21 cellular contexts compared by ENCODE assay signal in genomic region chr10:22442063-22442462, GRCh38.
"Had no signal": no experiment of that assay in that cellular context is flagged by ENCODE, and none has a peak within 500 bp of the region (broad histone marks: within the 10 kb centered on the region; RNA-seq: fewer than 3 reads in every experiment).

No MANE protein-coding gene starts in this region.

- H3K4me2 ChIP-seq: neural progenitor cell, smooth muscle cell had no signal

- H3K4me3 ChIP-seq: gastrocnemius medialis, lower lobe of right lung, neural progenitor cell, right lobe of liver, smooth muscle cell, thoracic aorta, transverse colon, vagina had no signal

- H3K9ac ChIP-seq: neural progenitor cell, parathyroid adenoma had no signal

- H3K27me3 ChIP-seq: gastrocnemius medialis, right lobe of liver, transverse colon, vagina had no signal

- H3K79me2 ChIP-seq: parathyroid adenoma had no signal

- DNase-seq: cortex of kidney; effector memory CD8-positive, alpha-beta T cell; erythroblast; gastrocnemius medialis; left ventricle myocardium superior; lower lobe of right lung; naive thymus-derived CD4-positive, alpha-beta T cell; right lobe of liver; stimulated activated CD4-positive, alpha-beta T cell treated with anti-CD3 and anti-CD28 coated beads, Interleukin-12 subunit alpha, Interleukin-12 subunit beta, amount 100 ng/mL, for 4 hours; stimulated activated CD4-positive, alpha-beta T cell treated with anti-CD3 and anti-CD28 coated beads, Interleukin-1b, Interleukin-23, amount 100 ng/mL, for 48 hours; stimulated activated CD4-positive, alpha-beta T cell treated with anti-CD3 and anti-CD28 coated beads, Interleukin-4, amount 100 ng/mL, for 24 hours; stimulated activated naive CD8-positive, alpha-beta T cell treated with anti-CD3 and anti-CD28 coated beads, Interleukin-15, Interleukin-2, amounts not matched to agents 100 U/mL and 50 U/mL, for 24 hours; substantia nigra; transverse colon had no signal

- H3K27ac ChIP-seq: gastrocnemius medialis, lower lobe of right lung, neural progenitor cell, parathyroid adenoma, right lobe of liver, thoracic aorta, transverse colon, vagina had no signal

- H3K36me3 ChIP-seq: gastrocnemius medialis, lower lobe of right lung, neural progenitor cell, right lobe of liver, thoracic aorta, transverse colon, vagina had no signal

- H3K9me3 ChIP-seq: gastrocnemius medialis, lower lobe of right lung, right lobe of liver, thoracic aorta, transverse colon, vagina had no signal

- FAIRE-seq: endometrium, keratinocyte had no signal

- H2AFZ ChIP-seq: neural progenitor cell, parathyroid adenoma had no signal
